ENCODE assay signal across 22 cellular contexts in the genomic region with DNA sequence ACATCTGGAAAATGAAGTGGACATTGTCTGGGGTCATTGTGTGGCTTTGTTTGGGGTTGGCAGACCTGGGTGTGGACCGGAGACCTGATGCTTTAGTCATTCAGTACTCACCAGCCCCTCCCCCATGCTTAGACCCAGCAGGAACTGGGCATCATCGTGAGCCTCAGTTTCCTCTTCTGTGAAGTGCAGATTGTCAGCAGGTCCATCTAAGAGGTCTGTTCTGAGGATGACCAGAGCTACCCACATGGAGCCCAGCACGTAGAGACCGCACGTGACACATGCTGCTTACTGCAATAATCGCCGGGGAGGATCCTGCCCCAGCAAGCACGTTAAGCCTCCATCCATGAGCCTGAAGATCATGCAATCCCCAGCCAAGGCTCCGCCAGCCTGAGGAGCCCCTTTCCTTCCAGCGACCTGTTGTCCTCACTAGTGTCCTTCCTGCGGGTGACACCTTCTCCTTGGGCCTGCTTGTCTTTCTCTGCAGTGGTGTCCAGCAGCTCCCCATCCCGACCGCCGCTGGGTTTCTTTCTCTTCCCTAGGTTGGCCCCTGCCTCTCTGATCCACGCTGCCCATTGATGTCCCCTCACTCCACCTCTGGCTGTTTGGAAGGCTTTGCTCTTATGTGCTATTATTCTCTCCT. TPM values are rescaled to one million over a fixed set of nuclear protein-coding genes. Genes with fewer than 3 reads are reported as not detected.
"Had no signal": no experiment of that assay in that cellular context is flagged by ENCODE, and none has a peak within 500 bp of the region (broad histone marks: within the 10 kb centered on the region; RNA-seq: fewer than 3 reads in every experiment).

No MANE protein-coding gene starts in this region.

- H3K27me3 ChIP-seq: brain microvascular endothelial cell had no signal

- H3K9me3 Mint-ChIP-seq: activated T-helper 1 cell treated with anti-CD3 and anti-CD28 coated beads, Interleukin-12 subunit alpha, Interleukin-12 subunit beta, Interleukin-2, Interleukin-4 antibody, amounts not matched to agents 30 ng/mL and 10 ng/mL and 1 ng/mL, durations not matched to agents 14 hours and 24 hours and 36 hours; T-helper 1 cell treated with Interleukin-12 subunit alpha and Interleukin-12 subunit beta and Interleukin-4 antibody, amounts not matched to agents 30 μg/mL and 1 μg/mL, for 36 hours had no signal

- H3K36me3 Mint-ChIP-seq: activated naive CD8-positive, alpha-beta T cell had no signal

- H3K27ac ChIP-seq: brain microvascular endothelial cell had no signal

- H3K4me3 Mint-ChIP-seq: activated CD8-positive, alpha-beta T cell treated with anti-CD3 and anti-CD28 coated beads, Interleukin-2, amount 10 ng/mL, durations not matched to agents 7 days and 5 days; activated naive CD4-positive, alpha-beta T cell treated with anti-CD3 and anti-CD28 coated beads for 36 hours; activated naive CD8-positive, alpha-beta T cell; activated T-helper 1 cell treated with anti-CD3 and anti-CD28 coated beads, Interleukin-12 subunit alpha, Interleukin-12 subunit beta, Interleukin-2, Interleukin-4 antibody, amounts not matched to agents 30 ng/mL and 10 ng/mL and 1 ng/mL, durations not matched to agents 14 hours and 24 hours and 36 hours; T-helper 1 cell treated with Interleukin-12 subunit alpha and Interleukin-12 subunit beta and Interleukin-4 antibody, amounts not matched to agents 30 μg/mL and 1 μg/mL, for 36 hours had no signal

- H3K36me3 ChIP-seq: brain microvascular endothelial cell had no signal

- DNase-seq: activated CD4-positive, alpha-beta T cell treated with anti-CD3 and anti-CD28 coated beads for 48 hours; activated CD4-positive, alpha-beta T cell treated with anti-CD3 and anti-CD28 coated beads, Interleukin-2, amount 50 U/mL, for 4 hours; activated CD8-positive, alpha-beta memory T cell treated with anti-CD3 and anti-CD28 coated beads, Interleukin-2, amount 50 U/mL, for 48 hours; activated CD8-positive, alpha-beta T cell treated with anti-CD3 and anti-CD28 coated beads, Interleukin-2, amount 10 ng/mL, durations not matched to agents 7 days and 5 days; activated gamma-delta T cell; activated naive CD4-positive, alpha-beta T cell treated with anti-CD3 and anti-CD28 coated beads for 36 hours; activated T-cell treated with anti-CD3 and anti-CD28 coated beads, Interleukin-2, amount 50 U/mL, for 1 hour; brain microvascular endothelial cell; Karpas-422; MM.1S; NCI-H1105; NCI-H1436 treated with DMSO at 0.1 percent for 48 hours; NCI-H187; NCI-H2081; NCI-H524; PC-3; SHP77 treated with DMSO at 0.1 percent for 48 hours had no signal

- H3K4me3 ChIP-seq: K562 had no signal

- H3K27ac Mint-ChIP-seq: activated CD8-positive, alpha-beta T cell treated with anti-CD3 and anti-CD28 coated beads, Interleukin-2, amount 10 ng/mL, durations not matched to agents 7 days and 5 days; activated naive CD4-positive, alpha-beta T cell treated with anti-CD3 and anti-CD28 coated beads for 36 hours; activated naive CD8-positive, alpha-beta T cell; activated T-helper 1 cell treated with anti-CD3 and anti-CD28 coated beads, Interleukin-12 subunit alpha, Interleukin-12 subunit beta, Interleukin-2, Interleukin-4 antibody, amounts not matched to agents 30 ng/mL and 10 ng/mL and 1 ng/mL, durations not matched to agents 14 hours and 24 hours and 36 hours; T-helper 1 cell treated with Interleukin-12 subunit alpha and Interleukin-12 subunit beta and Interleukin-4 antibody, amounts not matched to agents 30 μg/mL and 1 μg/mL, for 36 hours had no signal

- ATAC-seq: activated CD4-positive, CD25-positive, alpha-beta regulatory T cell treated with anti-CD3 and anti-CD28 coated beads, Interleukin-2, amount 50 U/mL, for 24 hours; activated CD8-positive, alpha-beta T cell treated with anti-CD3 and anti-CD28 coated beads, Interleukin-2, amount 10 ng/mL, durations not matched to agents 7 days and 5 days; K562; PC-3 had no signal

RNA-seq across cellular contexts. Expression of a gene that starts 26.7 kb away (rescaled TPM):
- total RNA-seq: activated CD8-positive, alpha-beta T cell treated with anti-CD3 and anti-CD28 coated beads, Interleukin-2, amount 10 ng/mL, durations not matched to agents 7 days and 5 days; activated naive CD4-positive, alpha-beta T cell treated with anti-CD3 and anti-CD28 coated beads for 36 hours; activated T-helper 1 cell treated with anti-CD3 and anti-CD28 coated beads, Interleukin-12 subunit alpha, Interleukin-12 subunit beta, Interleukin-2, Interleukin-4 antibody, amounts not matched to agents 30 ng/mL and 10 ng/mL and 1 ng/mL, durations not matched to agents 14 hours and 24 hours and 36 hours; K562; PC-3 had no signal
- polyA plus RNA-seq: K562 had no signal
